In the genomic region with DNA sequence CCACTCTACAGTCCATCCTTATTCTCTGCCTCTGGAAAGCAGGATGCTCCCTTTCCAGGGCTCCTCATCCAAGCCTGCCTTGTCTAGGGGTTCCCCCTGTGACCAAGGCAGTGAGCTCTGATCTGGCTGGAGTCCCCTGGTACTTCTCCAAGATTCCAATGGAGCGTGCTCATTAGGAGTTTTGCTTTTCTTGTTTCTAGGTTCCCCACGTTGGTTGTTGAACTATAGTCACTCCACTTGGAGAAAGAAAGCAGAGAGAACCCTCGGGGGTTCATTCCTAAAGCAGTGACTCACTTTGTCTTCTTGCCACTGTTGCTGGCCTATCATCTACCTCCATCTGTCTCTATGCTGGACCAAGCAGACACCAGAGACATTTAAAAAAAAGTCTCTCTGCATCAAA, we compare ENCODE assay signal across 12 cellular contexts.
DNase-seq lines count a peak whose midpoint lies in the region; ATAC-seq, FAIRE-seq and TF ChIP-seq lines count a peak whose summit lies in the region.
"Had no signal": no experiment of that assay in that cellular context is flagged by ENCODE, and none has a peak within 500 bp of the region (broad histone marks: within the 10 kb centered on the region; RNA-seq: fewer than 3 reads in every experiment).

No MANE protein-coding gene starts in this region.

- H3K18ac ChIP-seq in IMR-90 (ENCODE audit: low read depth, low read length), result no peak overlapping the region

- peaks cover 5% of the 10 kb centered on the region; the same call in 1 of the 2 replicates for H3K9me1 ChIP-seq in IMR-90 (ENCODE audit: insufficient read depth, low read length)

- peak overlapping the region; percentile 20; the same call in 1 of the 2 replicates for H4K91ac ChIP-seq in IMR-90 (ENCODE audit: insufficient read depth, low read depth, low read length)

- in situ Hi-C loops in IMR-90 (cut with MboI; ENCODE audit: low sequenced_read_pairs), result no loop called here

- peak overlapping the region; percentile 25; the same call in 1 of the 2 replicates for H2BK20ac ChIP-seq in IMR-90 (ENCODE audit: low read depth, low read length)

- peak overlapping the region in 1 of 2 experiments; percentile 19; a peak in 1 of 4 replicates for H4K8ac ChIP-seq in IMR-90 (ENCODE audit: low read depth in 2 of 2, low read length in 2 of 2)

- H3K27ac ChIP-seq in A549, result no peak overlapping the region
- peak overlapping the region; percentile 35; the same call in 1 of the 2 replicates for H3K27ac ChIP-seq in IMR-90 (ENCODE audit: insufficient read depth, low read length)

- peaks cover 4% of the 10 kb centered on the region for H3K4me1 Mint-ChIP-seq in activated CD8-positive, alpha-beta T cell treated with anti-CD3 and anti-CD28 coated beads, Interleukin-2, amount 10 ng/mL, durations not matched to agents 7 days and 5 days (ENCODE audit: low read depth)

- H2AK5ac ChIP-seq in IMR-90 (ENCODE audit: low read depth, low read length), result peak overlapping the region; percentile 8; the same call in 1 of the 2 replicates

- H3K4me2 ChIP-seq in A549, result 0 out of 3 replicates have a peak overlapping the region, but pooled peaks have one; percentile 22
- H3K4me2 ChIP-seq in IMR-90 (ENCODE audit: low read depth, low read length), result peak overlapping the region; percentile 52

- H3K4me1 ChIP-seq in A549 (no peaks in the 10 kb centered on the region), IMR-90 (ENCODE audit: control insufficient read depth, insufficient read depth, low read length) (peaks cover 11% of the 10 kb centered on the region)

- H2BK5ac ChIP-seq in IMR-90 (ENCODE audit: low read depth, low read length, poor library complexity, severe bottlenecking), result no peak overlapping the region

- H3K36me3 ChIP-seq in IMR-90 (ENCODE audit: control insufficient read depth, insufficient read depth, low read length), result no peaks in the 10 kb centered on the region

- H3K14ac ChIP-seq in IMR-90 (replicated peaks; ENCODE audit: low read depth, low read length), result no peak overlapping the region

- peak overlapping the region; percentile 32 for H2AK9ac ChIP-seq in IMR-90 (replicated peaks; ENCODE audit: low read depth, low read length, poor library complexity)

- H3K9me3 ChIP-seq in A549 (no peaks in the 10 kb centered on the region), IMR-90 (ENCODE audit: control insufficient read depth, insufficient read depth, low read length) (no peaks in the 10 kb centered on the region)

- H3K9ac ChIP-seq in IMR-90 (ENCODE audit: low read depth, low read length), result no peak overlapping the region

- 21% methylated on average over 3 of the region's 3 CpGs for WGBS in A549 (ENCODE audit: missing lambda C conversion rate)
- 0% methylated on average over 2 of the region's 3 CpGs; no CpG with 5 or more reads in 1 of the 2 experiments for WGBS in IMR-90 (ENCODE audit: extremely low coverage in 2 of 2, insufficient read length in 1 of 2), 2 experiments

- ATAC-seq in A549 (peak; percentile 78 to 85), IMR-90 (ENCODE audit: low read depth) (peak; percentile 88)
- no peak for ATAC-seq in activated CD8-positive, alpha-beta T cell treated with anti-CD3 and anti-CD28 coated beads, Interleukin-2, amount 10 ng/mL, durations not matched to agents 7 days and 5 days
- ATAC-seq: HCT116 had no signal

- no peak overlapping the region for H3K27ac Mint-ChIP-seq in activated CD8-positive, alpha-beta T cell treated with anti-CD3 and anti-CD28 coated beads, Interleukin-2, amount 10 ng/mL, durations not matched to agents 7 days and 5 days
- H3K27ac Mint-ChIP-seq: B cell had no signal

- H3K4me3 ChIP-seq in A549 (no peak overlapping the region), IMR-90 (ENCODE audit: insufficient read depth, low read depth, low read length) (no peak overlapping the region)

- no peak for TF ChIP-seq EP300 in A549 (IDR thresholded peaks at IDR 0.05)

- intact Hi-C loops in IMR-90 (cut with micrococcal nuclease), result loop anchor here (2.0 to 5.0 kb wide), 2 partner anchors 192 to 298 kb away; partner anchors contain the start of gene TLE4

- H3K56ac ChIP-seq in IMR-90 (ENCODE audit: extremely low read depth, insufficient read depth, low read length), result no peak overlapping the region

- H2BK120ac ChIP-seq in IMR-90 (ENCODE audit: low read depth, low read length), result peak overlapping the region; percentile 45

- H4K5ac ChIP-seq in IMR-90 (ENCODE audit: low read depth, low read length), result no peak overlapping the region

- H2AFZ ChIP-seq in IMR-90 (replicated peaks; ENCODE audit: low read length, poor library complexity), result peak overlapping the region; percentile 52

- no peaks in the 10 kb centered on the region; the same call in 1 of the 2 replicates for H4K20me1 ChIP-seq in IMR-90 (ENCODE audit: insufficient read depth, low read length)

- FAIRE-seq in A549 (lab: Jason Lieb, UNC), result peak; percentile 28
- FAIRE-seq: GM18507 had no signal

- CTCF ChIA-PET in A549 (lab: Yijun Ruan, JAX), result interaction anchor here (0.6 kb wide), 1 partner anchor 1236 kb away, joined by 3 read pairs; no protein-coding TSS in a partner anchor
- CTCF ChIA-PET in IMR-90 (lab: Yijun Ruan, JAX), result no interaction called here
- CTCF ChIA-PET in activated CD8-positive, alpha-beta T cell treated with anti-CD3 and anti-CD28 coated beads, Interleukin-2, amount 10 ng/mL, durations not matched to agents 7 days and 5 days (lab: Charles Lee), result no interaction called here

- no peaks in the 10 kb centered on the region for H3K79me1 ChIP-seq in IMR-90 (ENCODE audit: low read depth in 1 of 2, low read length in 2 of 2)

- TF ChIP-seq POLR2A in A549 (IDR thresholded peaks at IDR 0.05; ENCODE audit: low read length) (no peak), IMR-90 (IDR thresholded peaks at IDR 0.05; ENCODE audit: low read depth, low read length) (no peak)

- POLR2A ChIA-PET in A549 (lab: Yijun Ruan, JAX), result no interaction called here
- POLR2A ChIA-PET in IMR-90 (lab: Charles Lee; ENCODE audit: unreplicated experiment), result no interaction called here
- POLR2A ChIA-PET in activated CD8-positive, alpha-beta T cell treated with anti-CD3 and anti-CD28 coated beads, Interleukin-2, amount 10 ng/mL, durations not matched to agents 7 days and 5 days (lab: Charles Lee), result no interaction called here

- 0 out of 2 replicates have a peak overlapping the region, but pooled peaks have one; percentile 18 for H3K23ac ChIP-seq in IMR-90 (ENCODE audit: low read depth, low read length)

- DNase-seq in A549 (ENCODE audit: low read depth in 1 of 2, low spot score in 1 of 2) (peak; percentile 16 to 31), IMR-90 (peak; percentile 98), dedifferentiated amniotic fluid mesenchymal stem cell (ENCODE audit: extremely low spot score) (peak; percentile 91), mucosa of gallbladder (ENCODE audit: low spot score) (peak; percentile 32), NCI-H1930 (lab: John Stamatoyannopoulos, UW) (no peak), NCI-H69 (lab: John Stamatoyannopoulos, UW) (no peak)
- DNase-seq in NK-92 treated with Interleukin-12 subunit alpha and Interleukin-12 subunit beta, amount 100 ng/mL, for 24 hours (lab: John Stamatoyannopoulos, UW), result no peak
- DNase-seq in activated CD8-positive, alpha-beta T cell treated with anti-CD3 and anti-CD28 coated beads, Interleukin-2, amount 10 ng/mL, durations not matched to agents 7 days and 5 days, result no peak
- DNase-seq: glutamatergic neuron had no signal

- H3K9me3 Mint-ChIP-seq in activated CD8-positive, alpha-beta T cell treated with anti-CD3 and anti-CD28 coated beads, Interleukin-2, amount 10 ng/mL, durations not matched to agents 7 days and 5 days (ENCODE audit: insufficient read depth), result no peaks in the 10 kb centered on the region

- TF ChIP-seq CTCF in A549 (IDR thresholded peaks at IDR 0.05), result no peak
- TF ChIP-seq CTCF in IMR-90 (conservative IDR thresholded peaks at IDR 0.05; ENCODE audit: low read depth, low read length), result no peak

- H3K36me3 Mint-ChIP-seq in activated CD8-positive, alpha-beta T cell treated with anti-CD3 and anti-CD28 coated beads, Interleukin-2, amount 10 ng/mL, durations not matched to agents 7 days and 5 days (ENCODE audit: low read depth), result no peaks in the 10 kb centered on the region

- H3K27me3 Mint-ChIP-seq in activated CD8-positive, alpha-beta T cell treated with anti-CD3 and anti-CD28 coated beads, Interleukin-2, amount 10 ng/mL, durations not matched to agents 7 days and 5 days (ENCODE audit: low read depth), result no peaks in the 10 kb centered on the region

- H2BK15ac ChIP-seq in IMR-90 (ENCODE audit: low read depth, low read length), result no peak overlapping the region

- dilution Hi-C loops in IMR-90 (cut with HindIII; ENCODE audit: low sequenced_read_pairs, unreplicated experiment), result no loop called here

- no TSS peak for BruUV-seq in IMR-90 (replicated peaks; lab: Mats Ljungman, UMichigan)

- no peak for TF ChIP-seq RAD21 in A549 (conservative IDR thresholded peaks at IDR 0.05 in 1 of 2, IDR thresholded peaks at IDR 0.05 in 1 of 2)
- TF ChIP-seq RAD21 in IMR-90 (IDR thresholded peaks at IDR 0.05; ENCODE audit: low read length), result no peak; the same call in 1 of the 2 replicates

- H3K4ac ChIP-seq in IMR-90 (ENCODE audit: low read depth, low read length), result peak overlapping the region; percentile 43

- no peaks in the 10 kb centered on the region for H3K27me3 ChIP-seq in IMR-90 (ENCODE audit: control insufficient read depth, insufficient read depth, low read length)

- H3K4me3 Mint-ChIP-seq in activated CD8-positive, alpha-beta T cell treated with anti-CD3 and anti-CD28 coated beads, Interleukin-2, amount 10 ng/mL, durations not matched to agents 7 days and 5 days, result no peak overlapping the region
- H3K4me3 Mint-ChIP-seq: B cell had no signal

TF ChIP-seq in A549, 52 proteins besides CTCF, POLR2A, EP300 and RAD21:
- TF ChIP-seq CBX2 (IDR thresholded peaks at IDR 0.05; ENCODE audit: borderline replicate concordance, low read depth) (no peak), FOSL2 (IDR thresholded peaks at IDR 0.05) (no peak), FOSL2 (CRISPR knock-in tag; IDR thresholded peaks at IDR 0.05) (peak; percentile 11; the same call in 1 of the 2 replicates), BHLHE40 (IDR thresholded peaks at IDR 0.05; ENCODE audit: low read depth, low read length) (no peak), HOXA7 (CRISPR knock-in tag; IDR thresholded peaks at IDR 0.05) (no peak), TP53 (CRISPR knock-in tag; IDR thresholded peaks at IDR 0.05) (no peak), ZFP36 (IDR thresholded peaks at IDR 0.05; ENCODE audit: borderline replicate concordance, partially characterized antibody) (no peak)

TF ChIP-seq in IMR-90, 13 proteins besides CTCF, POLR2A, EP300 and RAD21 (continues in another document):
- TF ChIP-seq, protein P1, sequence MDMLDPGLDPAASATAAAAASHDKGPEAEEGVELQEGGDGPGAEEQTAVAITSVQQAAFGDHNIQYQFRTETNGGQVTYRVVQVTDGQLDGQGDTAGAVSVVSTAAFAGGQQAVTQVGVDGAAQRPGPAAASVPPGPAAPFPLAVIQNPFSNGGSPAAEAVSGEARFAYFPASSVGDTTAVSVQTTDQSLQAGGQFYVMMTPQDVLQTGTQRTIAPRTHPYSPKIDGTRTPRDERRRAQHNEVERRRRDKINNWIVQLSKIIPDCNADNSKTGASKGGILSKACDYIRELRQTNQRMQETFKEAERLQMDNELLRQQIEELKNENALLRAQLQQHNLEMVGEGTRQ (IDR thresholded peaks at IDR 0.05; ENCODE audit: low read depth, low read length), result no peak
- TF ChIP-seq RCOR1 (IDR thresholded peaks at IDR 0.05; ENCODE audit: insufficient replicate concordance, low read length) (peak; percentile 81), MAFK (IDR thresholded peaks at IDR 0.05; ENCODE audit: low read depth, low read length) (no peak), FOS (IDR thresholded peaks at IDR 0.05; ENCODE audit: low read depth, low read length) (peak; percentile 79)

Comparison
In these comparisons a context has a peak if more than half of its experiments do, and no peak if none do; other contexts are left out.
1. DNase-seq: peak in A549 (2 of 2), IMR-90 (single experiment), dedifferentiated amniotic fluid mesenchymal stem cell (single experiment) and mucosa of gallbladder (single experiment); none in NCI-H1930 (0 of 2), NK-92 treated with Interleukin-12 subunit alpha and Interleukin-12 subunit beta, amount 100 ng/mL, for 24 hours (single experiment), NCI-H69 (single experiment) and activated CD8-positive, alpha-beta T cell treated with anti-CD3 and anti-CD28 coated beads, Interleukin-2, amount 10 ng/mL, durations not matched to agents 7 days and 5 days (single experiment).